In the genomic region with DNA sequence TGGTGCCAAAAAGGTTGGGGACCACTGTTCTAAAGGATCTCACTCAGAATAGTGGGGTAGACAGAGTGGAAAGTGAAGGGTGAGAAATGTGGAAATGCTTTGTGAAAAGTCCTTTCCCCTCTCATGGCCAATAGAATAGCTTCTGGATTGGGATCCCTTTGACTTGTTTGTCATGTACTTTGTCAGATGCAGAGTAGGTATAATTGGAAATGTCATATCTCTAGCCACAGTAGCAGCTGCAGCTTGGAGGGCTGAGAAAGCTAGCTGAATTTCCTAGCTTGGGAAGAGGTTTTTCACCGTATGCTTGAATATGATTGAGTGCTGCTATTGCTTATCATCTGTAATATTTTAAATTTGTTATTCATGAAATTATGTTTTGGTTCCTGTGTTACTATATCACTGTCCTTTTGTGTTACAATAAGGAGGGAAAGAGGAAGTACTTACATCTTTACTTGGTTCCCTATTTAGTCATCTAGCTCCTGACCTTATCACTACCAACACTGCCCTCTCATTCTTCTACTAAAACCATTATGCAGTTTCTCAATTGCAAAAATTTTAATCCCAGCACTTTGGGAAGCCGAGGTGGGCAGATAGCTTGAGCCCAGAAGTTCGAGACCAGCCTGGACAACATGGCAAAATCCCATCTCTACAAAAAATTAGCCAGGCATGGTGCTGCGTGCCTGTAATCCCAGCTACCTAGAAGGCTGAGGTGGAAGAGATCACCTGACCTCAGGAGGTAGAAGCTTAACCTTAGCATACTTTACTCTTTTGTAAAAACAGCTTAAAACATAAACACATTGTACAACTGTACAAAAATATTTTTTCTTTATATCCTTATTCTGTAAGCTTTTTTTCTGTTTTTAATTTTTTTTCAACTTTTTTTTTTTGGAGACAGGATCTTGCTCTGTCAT, we compare ENCODE assay signal across 9 cellular contexts. TPM values are rescaled to one million over a fixed set of nuclear protein-coding genes. Genes with fewer than 3 reads are reported as not detected.
A peak's percentile ranks its signal among the peaks of the same experiment; 100 is the strongest.
DNase-seq lines count a peak whose midpoint lies in the region; ATAC-seq, FAIRE-seq and TF ChIP-seq lines count a peak whose summit lies in the region.
"Had no signal": no experiment of that assay in that cellular context is flagged by ENCODE, and none has a peak within 500 bp of the region (broad histone marks: within the 10 kb centered on the region; RNA-seq: fewer than 3 reads in every experiment).

No MANE protein-coding gene starts in this region.

- POLR2A ChIA-PET in HepG2 (lab: Yijun Ruan, JAX), result interaction anchor here (2.1 kb wide), 1 partner anchor 13 kb away, joined by 7 read pairs; the partner anchor contains the start of gene SLC30A5

- no peak for TF ChIP-seq RAD21 in HepG2 (CRISPR knock-in tag; IDR thresholded peaks at IDR 0.05)

- no peaks in the 10 kb centered on the region for H3K27me3 ChIP-seq in HepG2 (ENCODE audit: control insufficient read depth in 1 of 2, insufficient read depth in 2 of 2, low read length in 2 of 2)

- H3K4me2 ChIP-seq in HepG2 (ENCODE audit: low read depth, low read length), result no peak overlapping the region

- TF ChIP-seq EP300 in HepG2 (IDR thresholded peaks at IDR 0.05; ENCODE audit: low read depth in 2 of 2, low read length in 2 of 2), result no peak
- TF ChIP-seq EP300 in HepG2 (CRISPR knock-in tag; IDR thresholded peaks at IDR 0.05; ENCODE audit: borderline replicate concordance), result no peak

- H3K79me2 ChIP-seq in HepG2 (ENCODE audit: insufficient read depth, low read length), result no peaks in the 10 kb centered on the region

- intact Hi-C loops in HepG2 (cut with micrococcal nuclease; ENCODE audit: unreplicated experiment), result no loop called here

- H3K27ac ChIP-seq in SK-N-MC (peak overlapping the region; percentile 19; the same call in 1 of the 2 replicates), HepG2 (ENCODE audit: extremely low read length, insufficient read depth, low read length) (no peak overlapping the region)

- CTCF ChIA-PET in HepG2 (lab: Yijun Ruan, JAX; ENCODE audit: low intra/inter-chr PET ratio, low total read pairs), result no interaction called here

- no peaks in the 10 kb centered on the region for H4K20me1 ChIP-seq in HepG2 (ENCODE audit: insufficient read depth, low read length)

- FAIRE-seq in HepG2 (lab: Jason Lieb, UNC), result no peak
- FAIRE-seq: colon had no signal

- H3K36me3 ChIP-seq in SK-N-MC (ENCODE audit: insufficient read depth, low read length) (peaks cover 94% of the 10 kb centered on the region), HepG2 (replicated peaks in 1 of 2; ENCODE audit: control insufficient read depth in 1 of 2, insufficient read depth in 2 of 2, low read length in 2 of 2) (peaks cover 6 to 58% of the 10 kb centered on the region in 2 experiments; a peak in 3 of 5 replicates)

- ATAC-seq in GM19463 (IDR thresholded peaks at IDR 0.05; ENCODE audit: unreplicated experiment) (peak; percentile 85), HG03175 (IDR thresholded peaks at IDR 0.05; ENCODE audit: unreplicated experiment) (peak; percentile 87), HepG2 (no peak)

- H3K4me3 ChIP-seq in SK-N-MC (no peak overlapping the region), HepG2 (replicated peaks in 1 of 3; ENCODE audit: insufficient read depth in 1 of 3, low read depth in 2 of 3, low read length in 3 of 3) (no peak overlapping the region)

- no peak overlapping the region for H3K9ac ChIP-seq in SK-N-MC (ENCODE audit: insufficient read length)
- H3K9ac ChIP-seq in HepG2 (ENCODE audit: insufficient read depth, low read depth, low read length), result no peak overlapping the region

- BruUV-seq in HepG2 (replicated peaks; lab: Mats Ljungman, UMichigan), result no TSS peak

- peak; percentile 71 for DNase-seq in CD1c-positive myeloid dendritic cell (ENCODE audit: extremely low spot score)
- DNase-seq in SK-N-MC (ENCODE audit: low read depth, low spot score), result no peak
- DNase-seq in stimulated activated naive CD4-positive, alpha-beta T cell treated with Interleukin-2 at 50 U/mL for 16 hours (lab: John Stamatoyannopoulos, UW), result no peak
- DNase-seq in HepG2 (ENCODE audit: low spot score), result no peak
- no peak for DNase-seq in NCI-H524 treated with DMSO at 0.1 percent for 48 hours (lab: John Stamatoyannopoulos, UW)
- DNase-seq in stimulated activated CD4-positive, alpha-beta T cell treated with anti-CD3 and anti-CD28 coated beads, Interleukin-2, amount 100 ng/mL, for 48 hours, result no peak

- in situ Hi-C loops in HepG2 (cut with HindIII; ENCODE audit: extremely low pct_ligation_motif_present, low pct_unique_long_range_greater_than_20kb), result no loop called here

- H3K9me3 ChIP-seq in SK-N-MC (ENCODE audit: low read depth, low read length) (no peaks in the 10 kb centered on the region), HepG2 (ENCODE audit: low read length) (peaks cover 10% of the 10 kb centered on the region)

- H2AFZ ChIP-seq in HepG2 (ENCODE audit: low read length), result no peak overlapping the region

- TF ChIP-seq POLR2A in HepG2 (IDR thresholded peaks at IDR 0.05; ENCODE audit: insufficient read depth in 1 of 2, low read depth in 2 of 2, low read length in 2 of 2), result no peak

- 93% methylated on average over 4 of the region's 4 CpGs for WGBS in HepG2 (ENCODE audit: low lambda C conversion rate)

- no peak for TF ChIP-seq CTCF in HepG2 (CRISPR knock-in tag; IDR thresholded peaks at IDR 0.05)

- no peaks in the 10 kb centered on the region for H3K4me1 ChIP-seq in HepG2 (ENCODE audit: insufficient read depth, low read length)

TF ChIP-seq in HepG2, 621 proteins besides CTCF, POLR2A, EP300 and RAD21 (continues in another document):
- TF ChIP-seq SMARCE1 (IDR thresholded peaks at IDR 0.05; ENCODE audit: borderline replicate concordance) (no peak), ZNF747 (CRISPR knock-in tag; IDR thresholded peaks at IDR 0.05; ENCODE audit: borderline replicate concordance) (no peak), NCOA1 (CRISPR knock-in tag; IDR thresholded peaks at IDR 0.05) (no peak), THRA (CRISPR knock-in tag; IDR thresholded peaks at IDR 0.05; ENCODE audit: borderline replicate concordance) (no peak), TP53 (CRISPR knock-in tag; conservative IDR thresholded peaks at IDR 0.05) (no peak), ZBED4 (CRISPR knock-in tag; IDR thresholded peaks at IDR 0.05; ENCODE audit: borderline replicate concordance) (no peak)

RNA-seq across cellular contexts. Expression of gene SLC30A5, which starts 12.4 kb away (rescaled TPM):
- 38.0 and 53.6 TPM in 2 replicates for total RNA-seq in HepG2 (2016; rRNA removed; fragmentation: Illumina TruSeq; extraction: Trizol)
- 31.6 and 34.5 TPM in 2 replicates for total RNA-seq in HepG2 (2016; cell fraction: cytosol; rRNA removed; fragmentation: Illumina TruSeq; extraction: Trizol; ENCODE audit: low read depth)
- total RNA-seq in HepG2 (2016; cell fraction: insoluble cytoplasmic fraction; rRNA removed; fragmentation: Illumina TruSeq; extraction: Trizol), result 30.3 and 45.5 TPM in 2 replicates
- total RNA-seq in HepG2 (2016; cell fraction: membrane; rRNA removed; fragmentation: Illumina TruSeq; extraction: Trizol), result 49.5 and 53.4 TPM in 2 replicates
- 45.0 and 49.8 TPM in 2 replicates for total RNA-seq in HepG2 (2016; cell fraction: nucleus; rRNA removed; fragmentation: Illumina TruSeq; extraction: Trizol)
- polyA plus RNA-seq in HepG2 (2011; rRNA removed), result 40.7 and 46.0 TPM in 2 replicates
- polyA plus RNA-seq in HepG2 (2011; cell fraction: cytosol; rRNA removed), result 20.8 and 26.3 TPM in 2 replicates
- 12.8 and 20.0 TPM in 2 replicates for polyA plus RNA-seq in HepG2 (2011; cell fraction: nucleus; rRNA removed)
- polyA plus RNA-seq in HepG2 (2012), result 20.2 and 28.1 TPM in 2 replicates
- polyA plus RNA-seq in HepG2 (2016; cell fraction: cytosol; fragmentation: Illumina TruSeq; extraction: Trizol; ENCODE audit: low read depth), result 41.7 and 42.9 TPM in 2 replicates
- 33.4 and 37.3 TPM in 2 replicates for polyA plus RNA-seq in HepG2 (2016; cell fraction: insoluble cytoplasmic fraction; fragmentation: Illumina TruSeq; extraction: Trizol; ENCODE audit: low read depth)
- polyA plus RNA-seq in HepG2 (2016; cell fraction: membrane; fragmentation: Illumina TruSeq; extraction: Trizol; ENCODE audit: low read depth), result 52.5 and 54.7 TPM in 2 replicates
- polyA plus RNA-seq in HepG2 (2016; cell fraction: nucleus; fragmentation: Illumina TruSeq; extraction: Trizol; ENCODE audit: insufficient read depth, low read depth), result 77.8 and 87.7 TPM in 2 replicates
- polyA minus RNA-seq in HepG2 (2011; rRNA and poly(A)+ RNA removed; ENCODE audit: low replicate concordance), result 145 and 157 TPM in 2 replicates
- 35.9 and 43.9 TPM in 2 replicates for polyA minus RNA-seq in HepG2 (2011; cell fraction: cytosol; rRNA and poly(A)+ RNA removed)
- polyA minus RNA-seq in HepG2 (2011; cell fraction: nucleus; rRNA and poly(A)+ RNA removed), result 20.1 and 27.8 TPM in 2 replicates
